Comparison of ENCODE assay signal across 9 cellular contexts in genomic region chr12:132610051-132610759, GRCh38. TPM values are rescaled to one million over a fixed set of nuclear protein-coding genes. Genes with fewer than 3 reads are reported as not detected.
DNase-seq lines count a peak whose midpoint lies in the region; ATAC-seq and TF ChIP-seq lines count a peak whose summit lies in the region.
"Had no signal": no experiment of that assay in that cellular context is flagged by ENCODE, and none has a peak within 500 bp of the region (broad histone marks: within the 10 kb centered on the region; RNA-seq: fewer than 3 reads in every experiment).

TSS of gene LRCOL1 (minus strand) at chr12:132610582. CDS start at chr12:132606251, 4,331 bp downstream.

- peaks cover 0 to 70% (median 57%) of the 10 kb centered on the region in 7 donors for H3K27me3 ChIP-seq in heart right ventricle

- ATAC-seq in SK-N-SH treated with all-trans-retinoic acid at 6 μM for 48 hours (peak; percentile 74), heart right ventricle (peak; percentile 11 to 74 (median 55)), sciatic nerve (peak; percentile 70), GM19328 (IDR thresholded peaks at IDR 0.05; ENCODE audit: unreplicated experiment) (no peak)

- intact Hi-C loops in heart right ventricle (cut with DNase I), result loop anchor here in 7 of 10 donors (10.0 kb wide), 1 partner anchor 455 kb away; no protein-coding TSS in a partner anchor
- intact Hi-C loops in sciatic nerve (cut with DNase I), result no loop called here

- H3K4me1 ChIP-seq in heart right ventricle, result peaks cover 0 to 10% (median 5%) of the 10 kb centered on the region in 9 donors

- DNase-seq in GM03348 (ENCODE audit: low spot score) (peak; percentile 90), heart right ventricle (peak; percentile 53 to 68), sciatic nerve (ENCODE audit: low spot score) (no peak), H4 (ENCODE audit: low spot score) (no peak), ACHN (no peak), activated gamma-delta T cell (lab: John Stamatoyannopoulos, UW) (no peak)
- DNase-seq: RPMI8226 had no signal

- peak within 1 kb of the TSS in 8 of 10 donors; percentile 5 to 35 (median 20) for H3K4me3 ChIP-seq in heart right ventricle

- H3K36me3 ChIP-seq in heart right ventricle, result no peaks in the 10 kb centered on the region

- no peak for TF ChIP-seq CTCF in heart right ventricle (IDR thresholded peaks at IDR 0.05)

- H3K27ac ChIP-seq in heart right ventricle, result no peak within 1 kb of the TSS

- peaks cover 0 to 10% (median 0%) of the 10 kb centered on the region in 11 donors for H3K9me3 ChIP-seq in heart right ventricle

- 24 to 31% methylated on average over 35 of the region's 35 CpGs for WGBS in heart right ventricle, 2 donors

- in situ Hi-C loops in ACHN (cut with HindIII; ENCODE audit: low pct_ligation_motif_present, low pct_unique_long_range_greater_than_20kb, low sequenced_read_pairs), result loop anchor here (25.0 kb wide), 1 partner anchor 473 kb away; the partner anchor contains the start of genes DDX51 and NOC4L

TF ChIP-seq in SK-N-SH treated with all-trans-retinoic acid at 6 μM for 48 hours, 23 proteins besides CTCF, POLR2A, EP300 and RAD21:
- TF ChIP-seq TCF4 (CRISPR knock-in tag; IDR thresholded peaks at IDR 0.05; ENCODE audit: borderline replicate concordance), result no peak
- no peak for TF ChIP-seq TOX (CRISPR knock-in tag; IDR thresholded peaks at IDR 0.05; ENCODE audit: borderline replicate concordance)
- TF ChIP-seq RARB (CRISPR knock-in tag; IDR thresholded peaks at IDR 0.05), result no peak
- no peak for TF ChIP-seq ZNF565 (CRISPR knock-in tag; conservative IDR thresholded peaks at IDR 0.05; ENCODE audit: low read depth)
- no peak for TF ChIP-seq ZC3H10 (CRISPR knock-in tag; IDR thresholded peaks at IDR 0.05)
- no peak for TF ChIP-seq ARNTL (CRISPR knock-in tag; IDR thresholded peaks at IDR 0.05; ENCODE audit: borderline replicate concordance, low read depth)
- no peak for TF ChIP-seq PPARA (CRISPR knock-in tag; IDR thresholded peaks at IDR 0.05; ENCODE audit: borderline replicate concordance)
- no peak for TF ChIP-seq CSRNP3 (CRISPR knock-in tag; IDR thresholded peaks at IDR 0.05)
- no peak for TF ChIP-seq CSDC2 (CRISPR knock-in tag; IDR thresholded peaks at IDR 0.05)
- TF ChIP-seq ZFP3 (CRISPR knock-in tag; IDR thresholded peaks at IDR 0.05), result no peak
- no peak for TF ChIP-seq ESRRG (CRISPR knock-in tag; IDR thresholded peaks at IDR 0.05)

RNA-seq across cellular contexts. Expression of gene LRCOL1, which starts in this region (rescaled TPM):
- total RNA-seq in heart right ventricle (under 1 TPM in 1 of 10 donors, not detected in 9; 0.28 TPM), sciatic nerve (not detected)
- polyA plus RNA-seq in heart right ventricle, result under 1 TPM in 1 of 2 donors, not detected in 1; 0.17 TPM
- total RNA-seq in H4 (2014; rRNA removed; shearing (Covaris generic)), result not detected in 2 replicates

Comparison
In these comparisons a context has a peak if more than half of its experiments do, and no peak if none do; other contexts are left out.
1. Peak in DNase-seq, ATAC-seq and H3K4me3 ChIP-seq in heart right ventricle; RNA of the gene not detected or under 1 TPM.
2. Peak in ATAC-seq in sciatic nerve; RNA of the gene not detected or under 1 TPM.